ENCODE assay signal across 8 cellular contexts in genomic region chr6:77063494-77063893, GRCh38.
"Had no signal": no experiment of that assay in that cellular context is flagged by ENCODE, and none has a peak within 500 bp of the region (broad histone marks: within the 10 kb centered on the region; RNA-seq: fewer than 3 reads in every experiment).

No MANE protein-coding gene starts in this region.

- H3K27ac Mint-ChIP-seq: GM23338, H9 had no signal

- DNase-seq: H9, HCEC 1CT, KBM-7 had no signal

- FAIRE-seq: H1, H54, HepG2 had no signal

- H3K27me3 Mint-ChIP-seq: IgD-negative memory B cell had no signal

- ATAC-seq: GM23338, HepG2 had no signal

- H3K4me3 Mint-ChIP-seq: GM23338, H9, IgD-negative memory B cell had no signal

- H3K36me3 Mint-ChIP-seq: IgD-negative memory B cell had no signal

- H3K4me1 Mint-ChIP-seq: GM23338, H9, IgD-negative memory B cell had no signal
